Comparison of ENCODE assay signal across 13 cellular contexts in genomic region chr14:96249016-96249415, GRCh38. TPM values are rescaled to one million over a fixed set of nuclear protein-coding genes. Genes with fewer than 3 reads are reported as not detected.
DNase-seq lines count a peak whose midpoint lies in the region; ATAC-seq and TF ChIP-seq lines count a peak whose summit lies in the region.
"Had no signal": no experiment of that assay in that cellular context is flagged by ENCODE, and none has a peak within 500 bp of the region (broad histone marks: within the 10 kb centered on the region; RNA-seq: fewer than 3 reads in every experiment).

No MANE protein-coding gene starts in this region.

- H3K79me2 ChIP-seq in GM23248 (ENCODE audit: insufficient read depth) (no peaks in the 10 kb centered on the region), smooth muscle cell (ENCODE audit: low read depth) (no peaks in the 10 kb centered on the region)

- H3K36me3 ChIP-seq in GM23248 (ENCODE audit: low read depth) = no peaks in the 10 kb centered on the region
- H3K36me3 ChIP-seq in RWPE2 (ENCODE audit: low read depth) = no peaks in the 10 kb centered on the region
- H3K36me3 ChIP-seq in smooth muscle cell (ENCODE audit: low read depth) = no peaks in the 10 kb centered on the region

- H3K27ac ChIP-seq in GM23248 (peak overlapping the region; percentile 96), RWPE2 (ENCODE audit: poor library complexity, severe bottlenecking) (peak overlapping the region; percentile 35), smooth muscle cell (ENCODE audit: low read depth) (peak overlapping the region; percentile 75)
- H3K27ac ChIP-seq: epithelial cell of prostate had no signal

- H3K27me3 ChIP-seq in GM23248 (replicated peaks; ENCODE audit: insufficient read depth) (no peaks in the 10 kb centered on the region), RWPE2 (ENCODE audit: insufficient read depth, poor library complexity, severe bottlenecking) (no peaks in the 10 kb centered on the region), smooth muscle cell (ENCODE audit: low read depth) (no peaks in the 10 kb centered on the region)

- no peak overlapping the region for H2AFZ ChIP-seq in GM23248
- no peak overlapping the region for H2AFZ ChIP-seq in smooth muscle cell (ENCODE audit: low read depth)

- TF ChIP-seq CTCF in RWPE2 (IDR thresholded peaks at IDR 0.05; ENCODE audit: poor library complexity, severe bottlenecking) (no peak), smooth muscle cell (IDR thresholded peaks at IDR 0.05; ENCODE audit: borderline replicate concordance, insufficient read depth, poor library complexity, severe bottlenecking) (no peak)

- no peaks in the 10 kb centered on the region for H3K9me2 ChIP-seq in GM23248 (ENCODE audit: insufficient read depth)

- WGBS in GM23248 (ENCODE audit: low coverage in 1 of 2, low lambda C conversion rate in 2 of 2, missing lambda C conversion rate in 2 of 2), 2 experiments = 1% methylated on average over 5 of the region's 5 CpGs
- 2% methylated on average over 5 of the region's 5 CpGs for WGBS in smooth muscle cell (ENCODE audit: low lambda C conversion rate)

- H3K4me1 ChIP-seq in GM23248 (ENCODE audit: insufficient read depth) (peaks cover 63% of the 10 kb centered on the region), RWPE2 (ENCODE audit: insufficient read depth, poor library complexity, severe bottlenecking) (peaks cover 38% of the 10 kb centered on the region), smooth muscle cell (ENCODE audit: low read depth) (peaks cover 7% of the 10 kb centered on the region)

- H3F3A ChIP-seq in GM23248 (ENCODE audit: insufficient read depth) = peaks cover 60% of the 10 kb centered on the region
- peaks cover 29% of the 10 kb centered on the region for H3F3A ChIP-seq in smooth muscle cell (ENCODE audit: low read depth)

- no peak overlapping the region for H3K4me3 ChIP-seq in GM23248
- H3K4me3 ChIP-seq in RWPE2 (ENCODE audit: severe bottlenecking) = no peak overlapping the region
- H3K4me3 ChIP-seq in smooth muscle cell = no peak overlapping the region

- peak; percentile 71 for ATAC-seq in RWPE2 (ENCODE audit: low read depth)

- DNase-seq in GM23248 (peak; percentile 98), RWPE2 (ENCODE audit: low spot score) (no peak), fibroblast of peridontal ligament (ENCODE audit: extremely low read depth) (peak; percentile 85), smooth muscle cell (lab: John Stamatoyannopoulos, UW; ENCODE audit: unreplicated experiment) (peak; percentile 16), DMS 273 (lab: John Stamatoyannopoulos, UW; ENCODE audit: unreplicated experiment) (no peak), UCSD-AML1 (lab: John Stamatoyannopoulos, UW; ENCODE audit: unreplicated experiment) (no peak)
- no peak for DNase-seq in activated CD4-positive, CD25-positive, alpha-beta regulatory T cell treated with anti-CD3 and anti-CD28 coated beads, Interleukin-2, amount 50 U/mL, for 72 hours
- DNase-seq: H7; NCI-H1105 treated with DMSO at 0.1 percent for 48 hours; NCI-H82; nucleus accumbens; stimulated activated CD4-positive, alpha-beta T cell treated with anti-CD3 and anti-CD28 coated beads, Interleukin-2, amount 100 ng/mL, for 48 hours had no signal

- H4K20me1 ChIP-seq in GM23248 (ENCODE audit: insufficient read depth) (no peaks in the 10 kb centered on the region), smooth muscle cell (ENCODE audit: low read depth) (no peaks in the 10 kb centered on the region)

- H3K4me2 ChIP-seq in GM23248 (ENCODE audit: unreplicated experiment) = peak overlapping the region; percentile 4
- H3K4me2 ChIP-seq in smooth muscle cell = peak overlapping the region; percentile 33

- in situ Hi-C loops in GM23248 (cut with MboI) = no loop called here

- H3K9ac ChIP-seq in GM23248 (peak overlapping the region; percentile 36; the same call in 1 of the 2 replicates), smooth muscle cell (ENCODE audit: low read depth) (no peak overlapping the region)

- no peaks in the 10 kb centered on the region for H3K9me3 ChIP-seq in GM23248 (ENCODE audit: low read depth)
- no peaks in the 10 kb centered on the region for H3K9me3 ChIP-seq in RWPE2 (ENCODE audit: severe bottlenecking)
- H3K9me3 ChIP-seq in smooth muscle cell (replicated peaks; ENCODE audit: low read depth) = no peaks in the 10 kb centered on the region

RNA-seq across cellular contexts. Expression of gene BDKRB1, which starts 7.0 kb away (rescaled TPM):
- 3.9 and 5.5 TPM in 2 replicates for total RNA-seq in GM23248 (2014; rRNA removed; shearing (Covaris generic))
- 12.9 and 15.1 TPM in 2 replicates for polyA plus RNA-seq in GM23248 (2016; fragmentation: Nextera tagmentation; extraction: Ambion mirVana)
- 17.5 and 28.2 TPM in 2 replicates for total RNA-seq in smooth muscle cell
- 29.3 and 39.6 TPM in 2 replicates for polyA plus RNA-seq in smooth muscle cell

RNA-seq across cellular contexts. Expression of gene BDKRB2, which starts 44.4 kb away (rescaled TPM):
- 14.4 and 15.8 TPM in 2 replicates for total RNA-seq in GM23248 (2014; rRNA removed; shearing (Covaris generic))
- 12.4 and 13.3 TPM in 2 replicates for polyA plus RNA-seq in GM23248 (2016; fragmentation: Nextera tagmentation; extraction: Ambion mirVana)
- total RNA-seq in smooth muscle cell = 12.2 and 16.9 TPM in 2 replicates
- 10.4 and 16.6 TPM in 2 replicates for polyA plus RNA-seq in smooth muscle cell

Comparison
In these comparisons a context has a peak if more than half of its experiments do, and no peak if none do; other contexts are left out.
1. DNase-seq: peak in GM23248 (single experiment), fibroblast of peridontal ligament (single experiment) and smooth muscle cell (single experiment); none in RWPE2 (single experiment), DMS 273 (single experiment), activated CD4-positive, CD25-positive, alpha-beta regulatory T cell treated with anti-CD3 and anti-CD28 coated beads, Interleukin-2, amount 50 U/mL, for 72 hours (single experiment) and UCSD-AML1 (single experiment).
2. H3K27ac ChIP-seq: peak in every context shown above with its lines; median percentile 96 in GM23248; 75 in smooth muscle cell; 35 in RWPE2.